ENCODE assay signal across 9 cellular contexts in genomic region chr5:157511656-157512644, GRCh38. TPM values are rescaled to one million over a fixed set of nuclear protein-coding genes. Genes with fewer than 3 reads are reported as not detected.
DNase-seq lines count a peak whose midpoint lies in the region; ATAC-seq, FAIRE-seq and TF ChIP-seq lines count a peak whose summit lies in the region.
"Had no signal": no experiment of that assay in that cellular context is flagged by ENCODE, and none has a peak within 500 bp of the region (broad histone marks: within the 10 kb centered on the region; RNA-seq: fewer than 3 reads in every experiment).

No MANE protein-coding gene starts in this region.

- no peak for TF ChIP-seq RAD21 in K562 (CRISPR knock-in tag; conservative IDR thresholded peaks at IDR 0.05 in 1 of 2, IDR thresholded peaks at IDR 0.05 in 1 of 2)

- no peak overlapping the region for H3K9ac ChIP-seq in K562 (ENCODE audit: insufficient read depth in 1 of 2, low read depth in 2 of 2, low read length in 2 of 2)

- POLR2A ChIA-PET in CD4-positive, alpha-beta memory T cell (lab: Charles Lee; ENCODE audit: partially characterized antibody): interaction anchor here (1.1 kb wide), 1 partner anchor 58 kb away, joined by 3 read pairs; no protein-coding TSS in a partner anchor
- POLR2A ChIA-PET in K562 (lab: Yijun Ruan, JAX): interaction anchor here (0.9 to 2.1 kb wide), 2 partner anchors 9 to 19 kb away, joined by 3 to 7 read pairs; no protein-coding TSS in a partner anchor

- peaks cover 11% of the 10 kb centered on the region for H3K4me1 ChIP-seq in CD4-positive, alpha-beta memory T cell (ENCODE audit: insufficient read depth, low read length)
- peaks cover 0 to 9% of the 10 kb centered on the region in 2 experiments; a peak in 2 of 5 replicates for H3K4me1 ChIP-seq in K562 (replicated peaks in 1 of 2; ENCODE audit: control insufficient read depth in 2 of 2, insufficient read depth in 2 of 2, low read length in 2 of 2)

- no peaks in the 10 kb centered on the region for H3K9me3 ChIP-seq in CD4-positive, alpha-beta memory T cell (ENCODE audit: control insufficient read depth in 1 of 2, low read length in 2 of 2)
- H3K9me3 ChIP-seq in K562 (replicated peaks; ENCODE audit: control insufficient read depth, insufficient read depth, low read depth, low read length): no peaks in the 10 kb centered on the region
- H3K9me3 ChIP-seq: HAP-1 had no signal

- H3K4me3 ChIP-seq in CD4-positive, alpha-beta memory T cell (ENCODE audit: low read length in 2 of 2): no peak overlapping the region
- H3K4me3 ChIP-seq in K562: no peak overlapping the region
- H3K4me3 ChIP-seq: HAP-1 had no signal

- peak overlapping the region; percentile 53 for H2AFZ ChIP-seq in K562 (ENCODE audit: low read depth, low read length)

- peak overlapping the region in 5 of 7 donors; percentile 24 to 66 (median 62) for H3K27ac Mint-ChIP-seq in CD4-positive, alpha-beta memory T cell

- no peaks in the 10 kb centered on the region; the same call in 1 of the 2 replicates for H4K20me1 ChIP-seq in K562 (replicated peaks; ENCODE audit: control insufficient read depth, insufficient read depth, low read length)

- H3K4me2 ChIP-seq in K562 (ENCODE audit: insufficient read depth, low read length): no peak overlapping the region; the same call in 1 of the 2 replicates

- peaks cover 19 to 36% (median 20%) of the 10 kb centered on the region in 4 donors for H3K4me1 Mint-ChIP-seq in CD4-positive, alpha-beta memory T cell

- H3K36me3 ChIP-seq in CD4-positive, alpha-beta memory T cell (ENCODE audit: insufficient read depth, low read length): peaks cover 47% of the 10 kb centered on the region
- no peaks in the 10 kb centered on the region for H3K36me3 ChIP-seq in K562 (ENCODE audit: control insufficient read depth, insufficient read depth, low read length)
- H3K36me3 ChIP-seq: HAP-1 had no signal

- FAIRE-seq in K562 (lab: Jason Lieb, UNC) (peak; percentile 78), GM12891 (lab: Jason Lieb, UNC) (no peak)

- no peak overlapping the region for H3K27ac ChIP-seq in CD4-positive, alpha-beta memory T cell (ENCODE audit: low read depth, low read length)
- H3K27ac ChIP-seq in K562 (ENCODE audit: extremely low read depth, low read depth, low read length): peak overlapping the region; percentile 8; the same call in 1 of the 3 replicates

- no TSS peak for BruUV-seq in K562 (replicated peaks; lab: Mats Ljungman, UMichigan)

- H3K36me3 Mint-ChIP-seq in CD4-positive, alpha-beta memory T cell: peaks cover 60 to 85% of the 10 kb centered on the region in 2 donors

- no peaks in the 10 kb centered on the region for H3K9me1 ChIP-seq in K562 (ENCODE audit: control insufficient read depth, insufficient read depth, low read length)

- ATAC-seq in K562 (peak; percentile 98), HG03039 (IDR thresholded peaks at IDR 0.05; ENCODE audit: unreplicated experiment) (no peak)

- DNase-seq in CD4-positive, alpha-beta memory T cell: no peak
- DNase-seq in NCI-H446 treated with DMSO at 0.1 percent for 48 hours (lab: John Stamatoyannopoulos, UW) (peak; percentile 63), K562 (ENCODE audit: extremely low read depth in 1 of 4, low spot score in 3 of 4) (peak; percentile 38 to 71 (median 56)), iPS-NIHi7 (ENCODE audit: extremely low spot score) (peak; percentile 50), smooth muscle cell of the brain vasculature (ENCODE audit: low read depth, low spot score) (peak; percentile 97), GM12891 (ENCODE audit: insufficient read length, low spot score) (no peak), NCI-H1048 (lab: John Stamatoyannopoulos, UW) (no peak)

- H3K4me3 Mint-ChIP-seq in CD4-positive, alpha-beta memory T cell: no peak overlapping the region

- no peak for TF ChIP-seq EP300 in K562 (IDR thresholded peaks at IDR 0.05; ENCODE audit: low read length)

- H3K27me3 ChIP-seq in CD4-positive, alpha-beta memory T cell (ENCODE audit: insufficient read depth, low read length): no peaks in the 10 kb centered on the region
- peaks cover 0 to 2% of the 10 kb centered on the region in 2 experiments; a peak in 1 of 5 replicates for H3K27me3 ChIP-seq in K562 (ENCODE audit: control insufficient read depth in 2 of 2, insufficient read depth in 2 of 2, low read length in 2 of 2)

- TF ChIP-seq CTCF in K562 (IDR thresholded peaks at IDR 0.05 in 2 of 3, conservative IDR thresholded peaks at IDR 0.05 in 1 of 3; ENCODE audit: insufficient read depth in 2 of 3, low read depth in 1 of 3, low read length in 3 of 3): no peak

- H3K79me2 ChIP-seq in K562 (ENCODE audit: control insufficient read depth, insufficient read depth, low read length): no peaks in the 10 kb centered on the region

- in situ Hi-C loops in K562 (cut with MboI): no loop called here

- H3K9me3 Mint-ChIP-seq in CD4-positive, alpha-beta memory T cell: no peaks in the 10 kb centered on the region

- CTCF ChIA-PET in CD4-positive, alpha-beta memory T cell (lab: Charles Lee; ENCODE audit: partially characterized antibody): interaction anchor here (1.0 to 1.7 kb wide), 5 partner anchors 11 to 231 kb away, joined by 3 to 4 read pairs (median 3); no protein-coding TSS in a partner anchor
- CTCF ChIA-PET in K562 (lab: Yijun Ruan, JAX; ENCODE audit: low intra/inter-chr PET ratio): no interaction called here

- TF ChIP-seq POLR2A in K562 (conservative IDR thresholded peaks at IDR 0.05) (no peak), GM12891 (IDR thresholded peaks at IDR 0.05; ENCODE audit: low read depth, low read length) (no peak)

- no peaks in the 10 kb centered on the region for H3K27me3 Mint-ChIP-seq in CD4-positive, alpha-beta memory T cell

- WGBS in K562 (ENCODE audit: insufficient coverage, low coverage, missing lambda C conversion rate): 8% methylated on average over 8 of the region's 9 CpGs

- intact Hi-C loops in CD4-positive, alpha-beta memory T cell (cut with micrococcal nuclease): no loop called here
- intact Hi-C loops in K562 (cut with micrococcal nuclease): no loop called here

TF ChIP-seq in K562, 482 proteins besides CTCF, POLR2A, EP300 and RAD21 (continues in another document):
- TF ChIP-seq TRIM28 (IDR thresholded peaks at IDR 0.05): peak; percentile 49; the same call in 1 of the 2 replicates
- TF ChIP-seq E2F6 (IDR thresholded peaks at IDR 0.05; ENCODE audit: borderline replicate concordance in 1 of 2, extremely low read depth in 1 of 2, insufficient read depth in 1 of 2, insufficient read length in 1 of 2, low read depth in 1 of 2, low read length in 1 of 2, poor library complexity in 1 of 2, severe bottlenecking in 1 of 2): peak in 1 of 2 experiments; percentile 17
- TF ChIP-seq ERF (CRISPR knock-in tag; IDR thresholded peaks at IDR 0.05): no peak
- peak; percentile 78 for TF ChIP-seq NFE2 (IDR thresholded peaks at IDR 0.05; ENCODE audit: low read depth)

TF ChIP-seq in GM12891, 5 proteins besides CTCF, POLR2A, EP300 and RAD21:
- TF ChIP-seq TAF1 (IDR thresholded peaks at IDR 0.05; ENCODE audit: low read depth, low read length): no peak
- TF ChIP-seq SPI1 (IDR thresholded peaks at IDR 0.05; ENCODE audit: low read depth, low read length): no peak
- TF ChIP-seq PAX5 (IDR thresholded peaks at IDR 0.05; ENCODE audit: insufficient read depth, low read length, severe bottlenecking): no peak
- no peak for TF ChIP-seq POU2F2 (IDR thresholded peaks at IDR 0.05; ENCODE audit: low read depth, low read length)
- no peak; the same call in 1 of the 2 replicates for TF ChIP-seq POLR2AphosphoS5 (IDR thresholded peaks at IDR 0.05; ENCODE audit: low read depth, low read length)

RNA-seq across cellular contexts. Expression of gene NIPAL4, which starts 51.9 kb away (rescaled TPM):
- total RNA-seq in CD4-positive, alpha-beta memory T cell: not detected
- polyA plus RNA-seq in CD4-positive, alpha-beta memory T cell: not detected
- not detected in 2 replicates for total RNA-seq in K562 (2011; cell fraction: chromatin; rRNA removed; ENCODE audit: low replicate concordance)
- total RNA-seq in K562 (2011; cell fraction: nucleolus; rRNA removed): not detected in 2 replicates
- not detected in 2 replicates for total RNA-seq in K562 (2011; cell fraction: nucleoplasm; rRNA removed)
- not detected in 2 replicates for total RNA-seq in K562 (2014; rRNA removed)
- total RNA-seq in K562 (2014; rRNA removed; fragmentation: Illumina TruSeq; extraction: Trizol): not detected in 2 replicates
- not detected in 2 replicates for total RNA-seq in K562 (2015; rRNA removed; fragmentation: Illumina TruSeq; extraction: Trizol)
- total RNA-seq in K562 (2021): not detected in 2 replicates
- polyA plus RNA-seq in K562 (2011; rRNA removed): not detected in 2 replicates
- polyA plus RNA-seq in K562 (2011; cell fraction: cytosol; rRNA removed): not detected in 2 replicates
- polyA plus RNA-seq in K562 (2011; cell fraction: nucleus; rRNA removed): not detected in 2 replicates
- not detected in 2 replicates for polyA plus RNA-seq in K562 (2012)
- polyA plus RNA-seq in K562 (2014; fragmentation: Illumina TruSeq; extraction: Trizol): not detected in 2 replicates
- polyA plus RNA-seq in K562 (2014; fragmentation: Nextera tagmentation; extraction: Ambion mirVana): not detected
- polyA plus RNA-seq in K562 (2014; rRNA removed): not detected in 2 replicates
- polyA minus RNA-seq in K562 (2011; rRNA and poly(A)+ RNA removed): not detected in 2 replicates
- not detected in 2 replicates for polyA minus RNA-seq in K562 (2011; cell fraction: cytosol; rRNA and poly(A)+ RNA removed)
- not detected in 2 replicates for polyA minus RNA-seq in K562 (2011; cell fraction: nucleus; rRNA and poly(A)+ RNA removed)
- 1.2 TPM for polyA plus RNA-seq in GM12891 (2012; ENCODE audit: low read depth, missing spikeins)

Comparison
In these comparisons a context has a peak if more than half of its experiments do, and no peak if none do; other contexts are left out.
1. DNase-seq: peak in NCI-H446 treated with DMSO at 0.1 percent for 48 hours (single experiment), K562 (4 of 4), iPS-NIHi7 (single experiment) and smooth muscle cell of the brain vasculature (single experiment); none in CD4-positive, alpha-beta memory T cell (0 of 5), GM12891 (single experiment) and NCI-H1048 (single experiment).